ENCODE assay signal across 8 cellular contexts in the genomic region with DNA sequence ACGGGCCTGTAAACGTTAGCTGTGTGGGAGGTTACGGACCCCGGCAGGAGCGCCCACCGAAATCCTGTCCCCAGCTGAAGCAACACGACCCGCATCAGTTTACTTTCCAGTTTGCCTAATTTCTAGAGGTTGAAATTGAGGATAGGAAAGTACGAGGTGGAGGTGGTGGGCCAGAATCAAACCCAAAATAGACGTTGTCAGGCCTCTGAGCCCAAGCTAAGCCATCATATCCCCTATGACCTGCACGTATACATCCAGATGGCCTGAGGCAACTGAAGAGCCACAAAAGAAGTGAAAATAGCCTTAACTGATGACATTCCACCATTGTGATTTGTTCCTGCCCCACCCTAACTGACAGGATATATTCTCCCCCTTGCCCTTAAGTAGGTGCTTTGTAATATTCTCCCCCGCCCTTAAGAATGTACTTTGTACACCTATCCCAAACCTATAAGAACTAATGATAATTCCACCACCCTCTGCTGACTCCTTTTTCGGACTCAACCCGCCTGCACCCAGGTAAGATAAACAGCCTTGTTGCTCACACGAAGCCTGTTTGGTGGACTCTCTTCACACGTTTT. TPM values are rescaled to one million over a fixed set of nuclear protein-coding genes. Genes with fewer than 3 reads are reported as not detected.
DNase-seq lines count a peak whose midpoint lies in the region; ATAC-seq and TF ChIP-seq lines count a peak whose summit lies in the region.
"Not testable (repeated sequence)": the region's sequence is repeated elsewhere in the genome, so short reads cannot be mapped to it uniquely, and the experiment has no call there.

No MANE protein-coding gene starts in this region.

- peaks cover 5 to 13% (median 6%) of the 10 kb centered on the region in 11 experiments for H3K36me3 ChIP-seq in BLaER1 treated with 17β-estradiol and CSF1 and Interleukin-3, amounts not matched to agents 10 nM and 100 nM
- H3K36me3 ChIP-seq in SJSA1; muscle layer of colon (ENCODE audit: insufficient read depth, low read length): not testable (repeated sequence)

- H3K4me1 Mint-ChIP-seq in stimulated activated naive CD8-positive, alpha-beta T cell treated with anti-CD3 and anti-CD28 coated beads, Interleukin-15, Interleukin-2, amounts not matched to agents 100 ng/mL and 50 ng/mL, for 24 hours (ENCODE audit: low read depth) = peaks cover 41% of the 10 kb centered on the region

- peak overlapping the region; percentile 64 to 96 (median 92); a peak in 21 of 22 replicates for H3K27ac ChIP-seq in BLaER1 treated with 17β-estradiol and CSF1 and Interleukin-3, amounts not matched to agents 10 nM and 100 nM
- H3K27ac ChIP-seq in SJSA1 (peak overlapping the region; percentile 29), muscle layer of colon (ENCODE audit: low read depth, low read length) (peak overlapping the region; percentile 84)

- peaks cover 26 to 73% (median 60%) of the 10 kb centered on the region in 10 experiments for H3K4me1 ChIP-seq in BLaER1 treated with 17β-estradiol and CSF1 and Interleukin-3, amounts not matched to agents 10 nM and 100 nM
- H3K4me1 ChIP-seq in SJSA1 (replicated peaks) (peaks cover 25% of the 10 kb centered on the region), muscle layer of colon (ENCODE audit: insufficient read depth, low read length) (peaks cover 12% of the 10 kb centered on the region)

- H3K27me3 Mint-ChIP-seq in stimulated activated naive CD8-positive, alpha-beta T cell treated with anti-CD3 and anti-CD28 coated beads, Interleukin-15, Interleukin-2, amounts not matched to agents 100 ng/mL and 50 ng/mL, for 24 hours = not testable (repeated sequence)

- not testable (repeated sequence) for TF ChIP-seq CTCF in astrocyte of the cerebellum (IDR thresholded peaks at IDR 0.05; ENCODE audit: low read depth, low read length, missing control alignments); fibroblast of villous mesenchyme (IDR thresholded peaks at IDR 0.05; ENCODE audit: insufficient read depth, low read depth, low read length)

- not testable (repeated sequence) for DNase-seq in SJSA1 (ENCODE audit: low read depth in 1 of 2, low spot score in 2 of 2); astrocyte of the cerebellum (ENCODE audit: low read depth); fibroblast of villous mesenchyme (ENCODE audit: low read depth)

- H4K20me1 ChIP-seq in BLaER1 treated with 17β-estradiol and CSF1 and Interleukin-3, amounts not matched to agents 10 nM and 100 nM = peaks cover 0 to 15% (median 0%) of the 10 kb centered on the region in 11 experiments; a peak in 4 of 22 replicates

- H3K9me3 ChIP-seq in BLaER1 treated with 17β-estradiol and CSF1 and Interleukin-3, amounts not matched to agents 10 nM and 100 nM (replicated peaks in 1 of 11); SJSA1 (replicated peaks); muscle layer of colon (ENCODE audit: low read length): not testable (repeated sequence)

- H3K4me2 ChIP-seq in BLaER1 treated with 17β-estradiol and CSF1 and Interleukin-3, amounts not matched to agents 10 nM and 100 nM = peak overlapping the region; percentile 74 to 98 (median 88)

- peaks cover 0 to 14% (median 9%) of the 10 kb centered on the region in 11 experiments; a peak in 12 of 22 replicates for H3K27me3 ChIP-seq in BLaER1 treated with 17β-estradiol and CSF1 and Interleukin-3, amounts not matched to agents 10 nM and 100 nM
- H3K27me3 ChIP-seq in SJSA1 (replicated peaks); muscle layer of colon (ENCODE audit: control insufficient read depth in 1 of 2, insufficient read depth in 2 of 2, low read length in 2 of 2): not testable (repeated sequence)

- not testable (repeated sequence) for H3K9me3 Mint-ChIP-seq in stimulated activated naive CD8-positive, alpha-beta T cell treated with anti-CD3 and anti-CD28 coated beads, Interleukin-15, Interleukin-2, amounts not matched to agents 100 ng/mL and 50 ng/mL, for 24 hours

- H3K4me3 ChIP-seq in BLaER1 treated with 17β-estradiol and CSF1 and Interleukin-3, amounts not matched to agents 10 nM and 100 nM = peak overlapping the region; percentile 88 to 97 (median 92)
- H3K4me3 ChIP-seq in SJSA1 (peak overlapping the region; percentile 97), astrocyte of the cerebellum (ENCODE audit: low read depth, low read length) (peak overlapping the region; percentile 58), fibroblast of villous mesenchyme (ENCODE audit: low read depth, low read length) (peak overlapping the region; percentile 82), muscle layer of colon (ENCODE audit: low read depth in 1 of 2, low read length in 2 of 2) (peak overlapping the region; percentile 41 to 54)

- not testable (repeated sequence) for H3K36me3 Mint-ChIP-seq in stimulated activated naive CD8-positive, alpha-beta T cell treated with anti-CD3 and anti-CD28 coated beads, Interleukin-15, Interleukin-2, amounts not matched to agents 100 ng/mL and 50 ng/mL, for 24 hours (ENCODE audit: low read depth)

- ATAC-seq in GM21423 (IDR thresholded peaks at IDR 0.05; ENCODE audit: unreplicated experiment) (peak; percentile 5), HG03135 (IDR thresholded peaks at IDR 0.05; ENCODE audit: unreplicated experiment) (peak; percentile 7)

- in situ Hi-C loops in astrocyte of the cerebellum (cut with HindIII; ENCODE audit: low sequenced_read_pairs) = not testable (repeated sequence)

- H3K4me3 Mint-ChIP-seq in stimulated activated naive CD8-positive, alpha-beta T cell treated with anti-CD3 and anti-CD28 coated beads, Interleukin-15, Interleukin-2, amounts not matched to agents 100 ng/mL and 50 ng/mL, for 24 hours = peak overlapping the region; percentile 85

- peak overlapping the region; percentile 93 for H3K27ac Mint-ChIP-seq in stimulated activated naive CD8-positive, alpha-beta T cell treated with anti-CD3 and anti-CD28 coated beads, Interleukin-15, Interleukin-2, amounts not matched to agents 100 ng/mL and 50 ng/mL, for 24 hours

- H3K9ac ChIP-seq in BLaER1 treated with 17β-estradiol and CSF1 and Interleukin-3, amounts not matched to agents 10 nM and 100 nM = peak overlapping the region; percentile 67 to 97 (median 94)
- peak overlapping the region; percentile 1 for H3K9ac ChIP-seq in muscle layer of colon (ENCODE audit: low read length)

RNA-seq across cellular contexts. Expression of a gene that starts 0.6 kb away (rescaled TPM):
- total RNA-seq in SJSA1 (2014; rRNA removed; shearing (Covaris generic)) = 8.0 and 12.2 TPM in 2 replicates
- 10.3 and 12.5 TPM in 2 replicates for total RNA-seq in fibroblast of villous mesenchyme

RNA-seq across cellular contexts. Expression of a gene that starts 57.2 kb away (rescaled TPM):
- total RNA-seq in SJSA1 (2014; rRNA removed; shearing (Covaris generic)) = 10.9 and 11.3 TPM in 2 replicates
- total RNA-seq in fibroblast of villous mesenchyme = 31.1 and 33.8 TPM in 2 replicates

Comparison
In these comparisons a context has a peak if more than half of its experiments do, and no peak if none do; other contexts are left out.
1. H3K27ac ChIP-seq: peak in every context shown above with its lines; median percentile 92 in BLaER1 treated with 17β-estradiol and CSF1 and Interleukin-3, amounts not matched to agents 10 nM and 100 nM; 84 in muscle layer of colon; 29 in SJSA1.